Comparison of ENCODE assay signal across 1 cellular context in genomic region chr4:152524429-152524828, GRCh38.
TF ChIP-seq lines count a peak whose summit lies in the region.

No MANE protein-coding gene starts in this region.

TF ChIP-seq in GM12878, 131 proteins besides CTCF, POLR2A, EP300 and RAD21:
- 0 out of 2 replicates have a peak, but pooled peaks have one; percentile 25 for TF ChIP-seq POLR2AphosphoS2 (IDR thresholded peaks at IDR 0.05; ENCODE audit: low read depth, low read length)
- peak; percentile 11; the same call in 1 of the 2 replicates for TF ChIP-seq RUNX3 (IDR thresholded peaks at IDR 0.05; ENCODE audit: low read length)
- no peak for TF ChIP-seq ETV6 (conservative IDR thresholded peaks at IDR 0.05 in 1 of 2, IDR thresholded peaks at IDR 0.05 in 1 of 2; ENCODE audit: borderline replicate concordance in 1 of 2, low read depth in 1 of 2)
- no peak for TF ChIP-seq RELA (IDR thresholded peaks at IDR 0.05; ENCODE audit: borderline replicate concordance, partially characterized antibody)
- 0 out of 2 replicates have a peak, but pooled peaks have one; percentile 33 for TF ChIP-seq ZNF687 (IDR thresholded peaks at IDR 0.05)
- TF ChIP-seq RB1 (IDR thresholded peaks at IDR 0.05; ENCODE audit: borderline replicate concordance), result no peak
- no peak for TF ChIP-seq ZNF217 (IDR thresholded peaks at IDR 0.05)
- TF ChIP-seq MTA2 (IDR thresholded peaks at IDR 0.05; ENCODE audit: low read depth), result peak; percentile 60; the same call in 1 of the 2 replicates
- 0 out of 2 replicates have a peak, but pooled peaks have one; percentile 38 for TF ChIP-seq PKNOX1 (IDR thresholded peaks at IDR 0.05)
- TF ChIP-seq RELB (IDR thresholded peaks at IDR 0.05; ENCODE audit: low read depth), result 0 out of 2 replicates have a peak, but pooled peaks have one; percentile 40
- no peak; the same call in 1 of the 2 replicates for TF ChIP-seq NFIC (IDR thresholded peaks at IDR 0.05; ENCODE audit: low read depth, low read length)
- no peak for TF ChIP-seq EGR1 (IDR thresholded peaks at IDR 0.05; ENCODE audit: borderline replicate concordance in 1 of 2, low read depth in 2 of 2, low read length in 2 of 2)
- TF ChIP-seq JUNB (IDR thresholded peaks at IDR 0.05), result peak; percentile 35; the same call in 1 of the 2 replicates
- TF ChIP-seq SP1 (IDR thresholded peaks at IDR 0.05; ENCODE audit: low read depth, low read length), result no peak
- TF ChIP-seq IKZF1 (conservative IDR thresholded peaks at IDR 0.05), result peak; percentile 26; the same call in 1 of the 2 replicates
- peak; percentile 75 for TF ChIP-seq NR2F1 (conservative IDR thresholded peaks at IDR 0.05)
- TF ChIP-seq IKZF2 (IDR thresholded peaks at IDR 0.05), result peak; percentile 42 to 43; a peak in 1 of 4 replicates
